ENCODE assay signal across 12 cellular contexts in genomic region chr11:123187670-123188507, GRCh38. TPM values are rescaled to one million over a fixed set of nuclear protein-coding genes. Genes with fewer than 3 reads are reported as not detected.
A peak's percentile ranks its signal among the peaks of the same experiment; 100 is the strongest.
DNase-seq lines count a peak whose midpoint lies in the region; ATAC-seq and TF ChIP-seq lines count a peak whose summit lies in the region.
"Had no signal": no experiment of that assay in that cellular context is flagged by ENCODE, and none has a peak within 500 bp of the region (broad histone marks: within the 10 kb centered on the region; RNA-seq: fewer than 3 reads in every experiment).

No MANE protein-coding gene starts in this region.

- H3K4me3 ChIP-seq in breast epithelium = peak overlapping the region in 2 of 3 donors; percentile 27 to 46
- no peak overlapping the region for H3K4me3 ChIP-seq in upper lobe of right lung
- no peak overlapping the region for H3K4me3 ChIP-seq in OCI-LY7 (ENCODE audit: low read depth, low read length, poor library complexity, severe bottlenecking)
- H3K4me3 ChIP-seq: cardiac muscle cell had no signal

- H3K36me3 Mint-ChIP-seq in type B pancreatic cell = peaks cover 24% of the 10 kb centered on the region

- no TSS peak for BruUV-seq in OCI-LY7 (replicated peaks; lab: Mats Ljungman, UMichigan)

- no peaks in the 10 kb centered on the region for H3K9me2 ChIP-seq in OCI-LY7 (ENCODE audit: insufficient read depth, low read length)

- H3K27ac ChIP-seq in breast epithelium (peak overlapping the region; percentile 79 to 91), upper lobe of right lung (no peak overlapping the region), OCI-LY7 (ENCODE audit: low read depth, low read length, poor library complexity, severe bottlenecking) (no peak overlapping the region)
- H3K27ac ChIP-seq: cardiac muscle cell had no signal

- peaks cover 47% of the 10 kb centered on the region for H3K4me1 Mint-ChIP-seq in type B pancreatic cell (ENCODE audit: unreplicated experiment)

- POLR2A ChIA-PET in OCI-LY7 (lab: Charles Lee) = no interaction called here

- H3K36me3 ChIP-seq in breast epithelium (no peaks in the 10 kb centered on the region), upper lobe of right lung (no peaks in the 10 kb centered on the region), OCI-LY7 (ENCODE audit: insufficient read depth, low read length) (no peaks in the 10 kb centered on the region)
- H3K36me3 ChIP-seq: cardiac muscle cell had no signal

- peak overlapping the region; percentile 79 for H3K4me3 Mint-ChIP-seq in type B pancreatic cell

- CTCF ChIA-PET in OCI-LY7 (lab: Charles Lee; ENCODE audit: unreplicated experiment) = no interaction called here

- H3K27me3 ChIP-seq in breast epithelium (no peaks in the 10 kb centered on the region), upper lobe of right lung (peaks cover 2% of the 10 kb centered on the region)
- H3K27me3 ChIP-seq: cardiac muscle cell had no signal

- H2AFZ ChIP-seq in OCI-LY7 (ENCODE audit: low read length) = no peak overlapping the region

- H3K27ac Mint-ChIP-seq in type B pancreatic cell = peak overlapping the region; percentile 62

- H3K4me1 ChIP-seq in breast epithelium (no peaks in the 10 kb centered on the region), upper lobe of right lung (no peaks in the 10 kb centered on the region), OCI-LY7 (ENCODE audit: insufficient read depth, low read length, poor library complexity, severe bottlenecking) (no peaks in the 10 kb centered on the region)

- H3K27me3 Mint-ChIP-seq in type B pancreatic cell = peaks cover 47% of the 10 kb centered on the region

- H3K4me2 ChIP-seq in OCI-LY7 (ENCODE audit: low read length) = no peak overlapping the region

- no peaks in the 10 kb centered on the region for H3K79me2 ChIP-seq in OCI-LY7 (ENCODE audit: insufficient read depth, low read depth, low read length)

- intact Hi-C loops in breast epithelium (cut with DNase I; ENCODE audit: low total_unique reads) = no loop called here
- intact Hi-C loops in upper lobe of right lung (cut with DNase I) = no loop called here
- intact Hi-C loops in OCI-LY7 (cut with micrococcal nuclease; ENCODE audit: unreplicated experiment) = no loop called here

- no peak for TF ChIP-seq POLR2A in breast epithelium (IDR thresholded peaks at IDR 0.05)

- DNase-seq in NCI-H1105 (lab: John Stamatoyannopoulos, UW) = peak; percentile 20
- no peak for DNase-seq in NCI-H1105 treated with DMSO at 0.1 percent for 48 hours (lab: John Stamatoyannopoulos, UW)
- DNase-seq in breast epithelium (ENCODE audit: low spot score in 2 of 2) = no peak
- DNase-seq in medulla oblongata (ENCODE audit: extremely low spot score) = peak; percentile 37
- DNase-seq in type B pancreatic cell (ENCODE audit: extremely low spot score, unreplicated experiment) = no peak
- DNase-seq in upper lobe of right lung = no peak
- DNase-seq in OCI-LY7 (ENCODE audit: low spot score) = no peak
- DNase-seq: 8988T, left cardiac atrium, NCI-H2107 had no signal

- no peak for TF ChIP-seq CTCF in breast epithelium (IDR thresholded peaks at IDR 0.05)
- TF ChIP-seq CTCF in type B pancreatic cell (conservative IDR thresholded peaks at IDR 0.05) = no peak
- TF ChIP-seq CTCF in upper lobe of right lung (IDR thresholded peaks at IDR 0.05) = no peak
- TF ChIP-seq CTCF in OCI-LY7 (conservative IDR thresholded peaks at IDR 0.05; ENCODE audit: low read length) = no peak

- H3K9me3 Mint-ChIP-seq in type B pancreatic cell = no peaks in the 10 kb centered on the region

- H4K20me1 ChIP-seq in OCI-LY7 (ENCODE audit: insufficient read depth, low read length) = no peaks in the 10 kb centered on the region

- H3K9me3 ChIP-seq in breast epithelium = no peaks in the 10 kb centered on the region
- H3K9me3 ChIP-seq in upper lobe of right lung = no peaks in the 10 kb centered on the region
- no peaks in the 10 kb centered on the region for H3K9me3 ChIP-seq in OCI-LY7 (ENCODE audit: low read length)

- ATAC-seq in HG03378 (IDR thresholded peaks at IDR 0.05; ENCODE audit: unreplicated experiment) = no peak
- no peak for ATAC-seq in upper lobe of right lung

RNA-seq across cellular contexts. Expression of gene CLMP, which starts 7.2 kb away (rescaled TPM):
- 100 to 1,000 TPM in 1 of 3 donors, 10 to 100 TPM in 2; 70.8 to 241 (median 82.9) TPM for total RNA-seq in breast epithelium
- 3.6 and 65.7 TPM in 2 replicates for total RNA-seq in type B pancreatic cell (ENCODE audit: low replicate concordance)
- 17.6 TPM for total RNA-seq in upper lobe of right lung
- total RNA-seq in OCI-LY7 (2014; rRNA removed; shearing (Covaris generic)) = not detected in 2 replicates
- total RNA-seq in OCI-LY7 (2022) = not detected in 2 replicates

Comparison
In these comparisons a context has a peak if more than half of its experiments do, and no peak if none do; other contexts are left out.
1. DNase-seq: peak in NCI-H1105 (single experiment) and medulla oblongata (single experiment); none in NCI-H1105 treated with DMSO at 0.1 percent for 48 hours (single experiment), breast epithelium (0 of 2), type B pancreatic cell (single experiment), upper lobe of right lung (single experiment) and OCI-LY7 (single experiment).
2. H3K27ac ChIP-seq: peak in breast epithelium (2 of 2); none in upper lobe of right lung (single experiment) and OCI-LY7 (single experiment).
3. H3K4me3 ChIP-seq: peak in breast epithelium (2 of 3); none in upper lobe of right lung (single experiment) and OCI-LY7 (single experiment).